22 cellular contexts compared by ENCODE assay signal in genomic region chr11:70581991-70582885, GRCh38.
"Had no signal": no experiment of that assay in that cellular context is flagged by ENCODE, and none has a peak within 500 bp of the region (broad histone marks: within the 10 kb centered on the region; RNA-seq: fewer than 3 reads in every experiment).

No MANE protein-coding gene starts in this region.

- H3K4me1 Mint-ChIP-seq: activated CD4-positive, alpha-beta memory T cell treated with anti-CD3 and anti-CD28 coated beads, Interleukin-2, amount 10 ng/mL, durations not matched to agents 7 days and 5 days; activated naive CD8-positive, alpha-beta T cell treated with anti-CD3 and anti-CD28 coated beads for 36 hours; immature natural killer cell had no signal

- H3K79me2 ChIP-seq: parathyroid adenoma had no signal

- H3K9me3 Mint-ChIP-seq: activated CD4-positive, alpha-beta memory T cell treated with anti-CD3 and anti-CD28 coated beads, Interleukin-2, amount 10 ng/mL, durations not matched to agents 7 days and 5 days; activated naive CD8-positive, alpha-beta T cell treated with anti-CD3 and anti-CD28 coated beads for 36 hours; activated T-helper 1 cell treated with anti-CD3 and anti-CD28 coated beads, Interleukin-12 subunit alpha, Interleukin-12 subunit beta, Interleukin-2, Interleukin-4 antibody, amounts not matched to agents 30 ng/mL and 10 ng/mL and 1 ng/mL, durations not matched to agents 14 hours and 24 hours and 36 hours; dendritic cell treated with granulocyte-macrophage colony-stimulating factor and Interleukin-4, amounts not matched to agents 40 ng/mL and 50 ng/mL, for 4 days; immature natural killer cell; neural crest cell; WTC11 had no signal

- H3K36me3 Mint-ChIP-seq: activated naive CD8-positive, alpha-beta T cell treated with anti-CD3 and anti-CD28 coated beads for 36 hours; immature natural killer cell; WTC11 had no signal

- H3K36me3 ChIP-seq: brain microvascular endothelial cell, heart left ventricle, right atrium auricular region, suprapubic skin had no signal

- H3K27ac Mint-ChIP-seq: activated CD4-positive, alpha-beta memory T cell treated with anti-CD3 and anti-CD28 coated beads, Interleukin-2, amount 10 ng/mL, durations not matched to agents 7 days and 5 days; activated naive CD8-positive, alpha-beta T cell treated with anti-CD3 and anti-CD28 coated beads for 36 hours; activated T-helper 1 cell treated with anti-CD3 and anti-CD28 coated beads, Interleukin-12 subunit alpha, Interleukin-12 subunit beta, Interleukin-2, Interleukin-4 antibody, amounts not matched to agents 30 ng/mL and 10 ng/mL and 1 ng/mL, durations not matched to agents 14 hours and 24 hours and 36 hours; dendritic cell treated with granulocyte-macrophage colony-stimulating factor and Interleukin-4, amounts not matched to agents 40 ng/mL and 50 ng/mL, for 4 days; immature natural killer cell; WTC11 had no signal

- ATAC-seq: heart left ventricle; stimulated activated naive CD8-positive, alpha-beta T cell treated with anti-CD3 and anti-CD28 coated beads, Interleukin-15, Interleukin-2, amounts not matched to agents 100 U/mL and 50 U/mL, for 24 hours; WTC11 had no signal

- DNase-seq: activated CD4-positive, alpha-beta memory T cell treated with anti-CD3 and anti-CD28 coated beads, Interleukin-2, amount 10 ng/mL, durations not matched to agents 7 days and 5 days; activated CD4-positive, alpha-beta T cell treated with anti-CD3 and anti-CD28 coated beads for 4 hours; activated naive CD8-positive, alpha-beta T cell treated with anti-CD3 and anti-CD28 coated beads for 36 hours; amygdala; brain microvascular endothelial cell; effector memory CD4-positive, alpha-beta T cell; foreskin melanocyte; immature natural killer cell; midbrain; stimulated activated CD4-positive, alpha-beta T cell treated with anti-CD3 and anti-CD28 coated beads, Interleukin-4, amount 100 ng/mL, for 4 hours; stimulated activated CD8-positive, alpha-beta memory T cell treated with anti-CD3 and anti-CD28 coated beads, Interleukin-4, amount 100 ng/mL, for 48 hours; stimulated activated naive CD8-positive, alpha-beta T cell treated with anti-CD3 and anti-CD28 coated beads, Interleukin-15, Interleukin-2, amounts not matched to agents 100 U/mL and 50 U/mL, for 24 hours; trophoblast cell had no signal

- H3K4me3 Mint-ChIP-seq: activated CD4-positive, alpha-beta memory T cell treated with anti-CD3 and anti-CD28 coated beads, Interleukin-2, amount 10 ng/mL, durations not matched to agents 7 days and 5 days; activated naive CD8-positive, alpha-beta T cell treated with anti-CD3 and anti-CD28 coated beads for 36 hours; activated T-helper 1 cell treated with anti-CD3 and anti-CD28 coated beads, Interleukin-12 subunit alpha, Interleukin-12 subunit beta, Interleukin-2, Interleukin-4 antibody, amounts not matched to agents 30 ng/mL and 10 ng/mL and 1 ng/mL, durations not matched to agents 14 hours and 24 hours and 36 hours; dendritic cell treated with granulocyte-macrophage colony-stimulating factor and Interleukin-4, amounts not matched to agents 40 ng/mL and 50 ng/mL, for 4 days; immature natural killer cell; neural crest cell; WTC11 had no signal

- H3K9me3 ChIP-seq: heart left ventricle, right atrium auricular region, suprapubic skin had no signal

- H3K27ac ChIP-seq: brain microvascular endothelial cell, heart left ventricle, parathyroid adenoma, right atrium auricular region, skin epidermis, suprapubic skin had no signal

- H3K4me1 ChIP-seq: heart left ventricle, parathyroid adenoma, right atrium auricular region, suprapubic skin had no signal

- H2AFZ ChIP-seq: parathyroid adenoma had no signal

- H3K4me3 ChIP-seq: heart left ventricle, right atrium auricular region, skin epidermis, suprapubic skin had no signal

- H3K27me3 Mint-ChIP-seq: activated CD4-positive, alpha-beta memory T cell treated with anti-CD3 and anti-CD28 coated beads, Interleukin-2, amount 10 ng/mL, durations not matched to agents 7 days and 5 days had no signal

- H3K27me3 ChIP-seq: brain microvascular endothelial cell, heart left ventricle, right atrium auricular region, suprapubic skin had no signal
